ENCODE assay signal across 9 cellular contexts in the genomic region with DNA sequence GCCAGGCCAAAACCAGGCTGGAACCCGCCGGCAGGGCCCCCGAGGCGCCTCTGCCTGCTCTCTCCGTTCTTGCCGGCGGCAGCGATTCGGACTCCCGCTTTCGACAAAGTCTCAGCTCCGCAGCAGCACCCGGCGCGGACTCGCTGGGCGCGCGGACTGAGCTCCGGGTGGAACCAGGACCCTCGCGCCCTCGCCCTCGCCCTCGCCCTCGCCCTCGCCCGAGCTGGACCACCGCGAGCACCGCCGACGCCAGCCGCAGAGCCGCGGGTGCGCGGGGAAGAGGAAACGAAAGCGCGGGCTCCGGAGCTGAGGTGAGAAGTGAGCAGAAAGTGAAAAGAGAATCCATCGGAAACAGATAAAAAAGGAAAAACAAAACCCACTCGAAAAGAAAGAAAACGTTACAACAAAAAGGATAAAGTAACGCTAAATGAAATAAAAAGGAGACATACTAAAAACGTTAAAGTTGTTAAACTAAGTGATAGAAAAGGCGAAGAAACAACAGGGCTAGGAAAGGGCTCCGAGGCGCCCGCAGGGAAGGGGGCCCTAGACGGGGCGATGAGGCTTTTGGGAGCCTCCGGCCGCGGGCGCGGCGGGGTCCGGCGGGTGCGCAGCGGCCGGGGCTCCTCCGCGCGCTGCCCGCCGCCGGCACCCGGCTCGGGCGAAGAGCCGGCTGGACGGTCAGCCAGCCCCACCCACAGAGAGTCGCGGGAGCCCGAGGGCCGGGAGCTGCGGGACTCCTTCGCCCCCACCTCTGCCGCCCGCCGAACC.
DNase-seq lines count a peak whose midpoint lies in the region; ATAC-seq and TF ChIP-seq lines count a peak whose summit lies in the region.
"Had no signal": no experiment of that assay in that cellular context is flagged by ENCODE, and none has a peak within 500 bp of the region (broad histone marks: within the 10 kb centered on the region; RNA-seq: fewer than 3 reads in every experiment).

No MANE protein-coding gene starts in this region.

- H3K4me3 ChIP-seq in H7 (ENCODE audit: insufficient read depth, low read depth, low read length) (peak overlapping the region; percentile 24), smooth muscle cell (peak overlapping the region; percentile 49), PC-3 (ENCODE audit: low read length) (no peak overlapping the region)

- no peaks in the 10 kb centered on the region for H3K79me2 ChIP-seq in smooth muscle cell (ENCODE audit: low read depth)
- H3K79me2 ChIP-seq in PC-3 (ENCODE audit: low read length) = no peaks in the 10 kb centered on the region

- no peak for TF ChIP-seq CTCF in smooth muscle cell (IDR thresholded peaks at IDR 0.05; ENCODE audit: borderline replicate concordance, insufficient read depth, poor library complexity, severe bottlenecking)
- no peak for TF ChIP-seq CTCF in PC-3 (conservative IDR thresholded peaks at IDR 0.05; ENCODE audit: low read depth, low read length)

- H3K9me3 Mint-ChIP-seq in activated CD4-positive, alpha-beta T cell treated with anti-CD3 and anti-CD28 coated beads, Interleukin-2, amount 10 ng/mL, durations not matched to agents 7 days and 5 days = no peaks in the 10 kb centered on the region

- peak overlapping the region; percentile 89 for H3K4me2 ChIP-seq in smooth muscle cell
- no peak overlapping the region for H3K4me2 ChIP-seq in PC-3 (ENCODE audit: low read length)

- H4K20me1 ChIP-seq in smooth muscle cell (ENCODE audit: low read depth) (no peaks in the 10 kb centered on the region), PC-3 (ENCODE audit: low read length) (no peaks in the 10 kb centered on the region)

- H2AFZ ChIP-seq in smooth muscle cell (ENCODE audit: low read depth) = no peak overlapping the region
- no peak overlapping the region for H2AFZ ChIP-seq in PC-3 (ENCODE audit: low read length)

- H3K27me3 Mint-ChIP-seq in activated CD4-positive, alpha-beta T cell treated with anti-CD3 and anti-CD28 coated beads, Interleukin-2, amount 10 ng/mL, durations not matched to agents 7 days and 5 days = peaks cover 96% of the 10 kb centered on the region

- peak overlapping the region; percentile 76 for H3K27ac Mint-ChIP-seq in activated CD4-positive, alpha-beta T cell treated with anti-CD3 and anti-CD28 coated beads, Interleukin-2, amount 10 ng/mL, durations not matched to agents 7 days and 5 days

- peaks cover 31% of the 10 kb centered on the region for H3K4me1 Mint-ChIP-seq in activated CD4-positive, alpha-beta T cell treated with anti-CD3 and anti-CD28 coated beads, Interleukin-2, amount 10 ng/mL, durations not matched to agents 7 days and 5 days

- H3F3A ChIP-seq in smooth muscle cell (ENCODE audit: low read depth) = no peaks in the 10 kb centered on the region
- no peaks in the 10 kb centered on the region for H3F3A ChIP-seq in PC-3 (ENCODE audit: low read length, unreplicated experiment)

- H3K36me3 ChIP-seq in H7 (replicated peaks; ENCODE audit: control insufficient read depth, insufficient read depth, low read length) = no peaks in the 10 kb centered on the region
- H3K36me3 ChIP-seq in smooth muscle cell (ENCODE audit: low read depth) = no peaks in the 10 kb centered on the region
- no peaks in the 10 kb centered on the region for H3K36me3 ChIP-seq in PC-3 (ENCODE audit: low read depth, low read length)

- CTCF ChIA-PET in activated CD4-positive, alpha-beta T cell treated with anti-CD3 and anti-CD28 coated beads, Interleukin-2, amount 10 ng/mL, durations not matched to agents 7 days and 5 days (lab: Charles Lee) = interaction anchor here (0.6 to 4.4 kb wide), 6 partner anchors 10 to 192 kb away, joined by 3 to 31 read pairs (median 4); no protein-coding TSS in a partner anchor
- CTCF ChIA-PET in PC-3 (lab: Charles Lee) = no interaction called here

- H3K9me2 ChIP-seq in PC-3 (replicated peaks; ENCODE audit: low read length) = no peaks in the 10 kb centered on the region

- peak overlapping the region; percentile 77 for H3K4me3 Mint-ChIP-seq in activated CD4-positive, alpha-beta T cell treated with anti-CD3 and anti-CD28 coated beads, Interleukin-2, amount 10 ng/mL, durations not matched to agents 7 days and 5 days

- H3K4me1 ChIP-seq in smooth muscle cell (ENCODE audit: low read depth) (peaks cover 30% of the 10 kb centered on the region), PC-3 (ENCODE audit: insufficient read depth, low read length) (no peaks in the 10 kb centered on the region)

- H3K9ac ChIP-seq in smooth muscle cell (ENCODE audit: low read depth) (no peak overlapping the region), PC-3 (ENCODE audit: low read length) (no peak overlapping the region)

- peak; percentile 84 for DNase-seq in H7
- DNase-seq in activated CD4-positive, alpha-beta T cell treated with anti-CD3 and anti-CD28 coated beads, Interleukin-2, amount 10 ng/mL, durations not matched to agents 7 days and 5 days = peak; percentile 39
- peak; percentile 36 for DNase-seq in left ventricle myocardium superior
- no peak for DNase-seq in smooth muscle cell (lab: John Stamatoyannopoulos, UW; ENCODE audit: unreplicated experiment)
- no peak for DNase-seq in D341Med (ENCODE audit: low spot score)
- DNase-seq in AG08395 (ENCODE audit: low spot score) = no peak
- DNase-seq in PC-3 = no peak
- DNase-seq: stimulated activated naive CD4-positive, alpha-beta T cell treated with Interleukin-2 at 50 U/mL for 16 hours had no signal

- H3K27ac ChIP-seq in smooth muscle cell (ENCODE audit: low read depth) (no peak overlapping the region), PC-3 (ENCODE audit: low read length) (no peak overlapping the region)

- H3K9me3 ChIP-seq in smooth muscle cell (replicated peaks; ENCODE audit: low read depth) (no peaks in the 10 kb centered on the region), PC-3 (ENCODE audit: low read length) (no peaks in the 10 kb centered on the region)

- 2% methylated on average over 42 of the region's 84 CpGs for WGBS in smooth muscle cell (ENCODE audit: low lambda C conversion rate)

- H3K36me3 Mint-ChIP-seq in activated CD4-positive, alpha-beta T cell treated with anti-CD3 and anti-CD28 coated beads, Interleukin-2, amount 10 ng/mL, durations not matched to agents 7 days and 5 days (ENCODE audit: low read depth) = peaks cover 2% of the 10 kb centered on the region

- intact Hi-C loops in left ventricle myocardium superior (cut with micrococcal nuclease) = no loop called here
- intact Hi-C loops in PC-3 (cut with micrococcal nuclease) = no loop called here

- POLR2A ChIA-PET in activated CD4-positive, alpha-beta T cell treated with anti-CD3 and anti-CD28 coated beads, Interleukin-2, amount 10 ng/mL, durations not matched to agents 7 days and 5 days (lab: Charles Lee) = no interaction called here
- POLR2A ChIA-PET in PC-3 (lab: Charles Lee; ENCODE audit: unreplicated experiment) = no interaction called here

- peaks cover 100% of the 10 kb centered on the region for H3K27me3 ChIP-seq in H7 (ENCODE audit: control insufficient read depth, insufficient read depth, low read length)
- peaks cover 100% of the 10 kb centered on the region for H3K27me3 ChIP-seq in smooth muscle cell (ENCODE audit: low read depth)
- H3K27me3 ChIP-seq in PC-3 (ENCODE audit: low read length) = peaks cover 97% of the 10 kb centered on the region

- no peak for ATAC-seq in left ventricle myocardium superior
- no peak for ATAC-seq in HG03378 (IDR thresholded peaks at IDR 0.05; ENCODE audit: unreplicated experiment)
- no peak for ATAC-seq in PC-3

- no TSS peak for BruUV-seq in PC-3 (replicated peaks; lab: Mats Ljungman, UMichigan)

Comparison
In these comparisons a context has a peak if more than half of its experiments do, and no peak if none do; other contexts are left out.
1. DNase-seq: peak in H7 (single experiment), activated CD4-positive, alpha-beta T cell treated with anti-CD3 and anti-CD28 coated beads, Interleukin-2, amount 10 ng/mL, durations not matched to agents 7 days and 5 days (single experiment) and left ventricle myocardium superior (single experiment); none in smooth muscle cell (single experiment), D341Med (single experiment), AG08395 (single experiment) and PC-3 (single experiment).